ENCODE assay signal across 10 cellular contexts in the genomic region with DNA sequence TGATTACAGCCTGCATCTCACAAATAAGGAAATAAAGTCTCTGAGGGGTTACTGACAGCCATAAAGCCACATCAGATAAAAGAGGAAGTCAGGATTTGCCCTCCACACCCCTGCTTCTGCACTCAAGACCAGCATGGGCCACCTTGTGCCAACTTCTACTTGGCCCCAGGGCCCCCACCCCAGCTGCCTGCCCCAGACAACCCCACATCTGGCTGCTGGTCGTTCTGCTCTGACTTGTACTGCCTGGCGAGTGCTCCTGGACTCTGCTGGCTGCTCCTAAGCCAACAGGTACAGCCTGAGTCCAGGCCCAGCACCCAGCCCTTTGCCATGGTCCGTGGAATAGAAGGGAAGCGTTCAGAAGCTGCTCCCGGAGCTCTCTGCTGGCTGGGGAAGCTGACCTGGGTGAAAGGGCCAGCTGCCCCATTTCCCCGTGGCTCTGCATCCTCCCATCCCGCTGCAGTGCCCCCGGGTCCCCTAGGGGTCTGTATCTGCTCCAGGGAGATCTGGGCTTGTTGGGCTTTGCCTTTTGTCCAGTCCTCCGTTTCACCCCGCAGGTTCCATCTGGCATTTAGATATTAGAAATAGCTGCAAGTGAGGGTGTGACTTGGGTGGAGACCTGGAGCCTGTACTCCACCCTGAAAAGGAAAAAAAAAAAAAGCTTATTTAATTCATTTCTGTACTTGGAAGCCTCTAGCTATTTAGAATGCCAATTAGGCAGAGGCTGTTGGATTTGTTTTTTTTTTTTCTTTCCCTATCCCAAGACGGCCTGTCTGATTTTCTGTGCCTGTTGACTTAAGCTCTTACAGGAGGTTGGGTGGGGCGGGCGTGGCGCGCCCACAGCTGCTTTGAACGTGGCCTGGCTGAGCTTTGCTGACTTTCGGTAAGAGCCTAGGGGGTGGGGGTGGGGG.
DNase-seq lines count a peak whose midpoint lies in the region; ATAC-seq and TF ChIP-seq lines count a peak whose summit lies in the region.
"Had no signal": no experiment of that assay in that cellular context is flagged by ENCODE, and none has a peak within 500 bp of the region (broad histone marks: within the 10 kb centered on the region; RNA-seq: fewer than 3 reads in every experiment).

No MANE protein-coding gene starts in this region.

- H3K27ac Mint-ChIP-seq in T-cell (peak overlapping the region in 1 of 2 donors; percentile 56), glutamatergic neuron (ENCODE audit: unreplicated experiment) (peak overlapping the region; percentile 9)
- H3K27ac Mint-ChIP-seq: stimulated activated naive CD8-positive, alpha-beta T cell treated with anti-CD3 and anti-CD28 coated beads, Interleukin-15, amount 100 ng/mL, for 72 hours had no signal

- POLR2A ChIA-PET in T-cell (lab: Charles Lee): interaction anchor here (0.6 to 0.7 kb wide), 4 partner anchors 25 to 550 kb away, joined by 3 to 5 read pairs (median 4); no protein-coding TSS in a partner anchor

- H3K4me3 Mint-ChIP-seq in T-cell (peak overlapping the region in 2 of 3 donors; percentile 26 to 73), glutamatergic neuron (ENCODE audit: unreplicated experiment) (no peak overlapping the region)

- CTCF ChIA-PET in T-cell (lab: Charles Lee): interaction anchor here (0.5 to 1.0 kb wide), 7 partner anchors 15 to 906 kb away, joined by 3 to 5 read pairs (median 3); no protein-coding TSS in a partner anchor

- DNase-seq in DMS153 (lab: John Stamatoyannopoulos, UW): peak; percentile 8
- no peak for DNase-seq in DMS153 treated with DMSO at 0.1 percent for 48 hours (lab: John Stamatoyannopoulos, UW; ENCODE audit: unreplicated experiment)
- DNase-seq in T-cell: peak in 9 of 34 experiments; percentile 6 to 35 (median 12)
- peak; percentile 30 for DNase-seq in glutamatergic neuron
- no peak for DNase-seq in COLO829 (ENCODE audit: low spot score)
- DNase-seq: activated gamma-delta T cell; stimulated activated naive CD8-positive, alpha-beta T cell treated with anti-CD3 and anti-CD28 coated beads, Interleukin-15, amount 100 ng/mL, for 72 hours had no signal

- TF ChIP-seq CTCF in glutamatergic neuron (IDR thresholded peaks at IDR 0.05; ENCODE audit: partially characterized antibody, unreplicated experiment): no peak

- peaks cover 46 to 64% (median 63%) of the 10 kb centered on the region in 3 donors for H3K4me1 Mint-ChIP-seq in T-cell
- peaks cover 20% of the 10 kb centered on the region for H3K4me1 Mint-ChIP-seq in glutamatergic neuron (ENCODE audit: low read depth, unreplicated experiment)

- ATAC-seq in T-cell (replicated peaks in 1 of 4) (peak; percentile 23 to 82 (median 70)), HG02798 (IDR thresholded peaks at IDR 0.05; ENCODE audit: poor library complexity, unreplicated experiment) (no peak), HG03460 (IDR thresholded peaks at IDR 0.05; ENCODE audit: unreplicated experiment) (no peak)
- ATAC-seq: stimulated activated naive CD8-positive, alpha-beta T cell treated with anti-CD3 and anti-CD28 coated beads, Interleukin-15, amount 100 ng/mL, for 72 hours had no signal

- no peak overlapping the region for H3K4me3 ChIP-seq in skin epidermis

- H3K36me3 Mint-ChIP-seq in T-cell: no peaks in the 10 kb centered on the region
- H3K36me3 Mint-ChIP-seq in glutamatergic neuron (ENCODE audit: unreplicated experiment): no peaks in the 10 kb centered on the region

- peak overlapping the region in 20 of 21 experiments; percentile 51 to 88 (median 76) for H3K27ac ChIP-seq in skin epidermis

- H3K27me3 Mint-ChIP-seq in T-cell (no peaks in the 10 kb centered on the region), glutamatergic neuron (ENCODE audit: unreplicated experiment) (no peaks in the 10 kb centered on the region)

- H3K9me3 Mint-ChIP-seq in T-cell (no peaks in the 10 kb centered on the region), glutamatergic neuron (ENCODE audit: unreplicated experiment) (no peaks in the 10 kb centered on the region)

Comparison
In these comparisons a context has a peak if more than half of its experiments do, and no peak if none do; other contexts are left out.
1. DNase-seq: peak in DMS153 (single experiment) and glutamatergic neuron (single experiment); none in DMS153 treated with DMSO at 0.1 percent for 48 hours (single experiment) and COLO829 (single experiment).
2. ATAC-seq: peak in T-cell (4 of 4); none in HG02798 (single experiment) and HG03460 (single experiment).